Comparison of ENCODE assay signal across 10 cellular contexts in genomic region chr4:69053309-69053868, GRCh38. TPM values are rescaled to one million over a fixed set of nuclear protein-coding genes. Genes with fewer than 3 reads are reported as not detected.
"Had no signal": no experiment of that assay in that cellular context is flagged by ENCODE, and none has a peak within 500 bp of the region (broad histone marks: within the 10 kb centered on the region; RNA-seq: fewer than 3 reads in every experiment).

No MANE protein-coding gene starts in this region.

RNA-seq across cellular contexts. Expression of gene UGT2B7, which starts 42.9 kb away (rescaled TPM):
- total RNA-seq: activated B cell treated with CpG ODN at 0.5 μM for 24 hours; activated CD4-positive, alpha-beta memory T cell treated with anti-CD3 and anti-CD28 coated beads for 36 hours; activated naive CD4-positive, alpha-beta T cell treated with anti-CD3 and anti-CD28 coated beads for 36 hours; activated naive CD4-positive, alpha-beta T cell treated with anti-CD3 and anti-CD28 coated beads, Interleukin-2, amount 50 U/mL, for 72 hours; activated T-helper 1 cell treated with anti-CD3 and anti-CD28 coated beads, Interleukin-12 subunit alpha, Interleukin-12 subunit beta, Interleukin-2, Interleukin-4 antibody, amounts not matched to agents 30 ng/mL and 10 ng/mL and 1 ng/mL, durations not matched to agents 14 hours and 24 hours and 36 hours; MCF 10A; OCI-LY7; PC-9; Right ventricle myocardium inferior; T-helper 17 cell had no signal
